Comparison of ENCODE assay signal across 6 cellular contexts in the genomic region with DNA sequence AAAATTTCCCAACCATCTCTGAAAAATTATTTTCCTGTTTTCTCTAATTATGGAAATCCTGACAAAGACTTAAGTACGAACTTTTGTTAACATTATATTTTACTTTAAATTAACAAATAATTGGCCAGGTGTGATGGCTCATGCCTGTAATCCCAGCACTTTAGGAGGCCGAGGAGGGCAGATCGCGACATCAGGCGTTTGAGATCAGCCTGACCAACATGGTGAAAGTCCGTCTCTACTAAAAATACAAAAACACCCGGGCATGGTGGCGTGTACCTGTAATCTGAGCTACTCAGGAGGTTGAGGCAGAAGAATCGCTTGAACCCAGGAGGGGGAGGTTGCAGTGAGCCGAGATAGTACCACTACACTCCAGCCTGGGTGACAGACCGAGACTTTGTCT. TPM values are rescaled to one million over a fixed set of nuclear protein-coding genes. Genes with fewer than 3 reads are reported as not detected.
"Had no signal": no experiment of that assay in that cellular context is flagged by ENCODE, and none has a peak within 500 bp of the region (broad histone marks: within the 10 kb centered on the region; RNA-seq: fewer than 3 reads in every experiment).

No MANE protein-coding gene starts in this region.

- DNase-seq: IMR-90, KBM-7, KG1 had no signal

RNA-seq across cellular contexts. Expression of a gene that starts 32.2 kb away (rescaled TPM):
- total RNA-seq: HepG2, HT1080, IMR-90, K562 had no signal
